In the genomic region with DNA sequence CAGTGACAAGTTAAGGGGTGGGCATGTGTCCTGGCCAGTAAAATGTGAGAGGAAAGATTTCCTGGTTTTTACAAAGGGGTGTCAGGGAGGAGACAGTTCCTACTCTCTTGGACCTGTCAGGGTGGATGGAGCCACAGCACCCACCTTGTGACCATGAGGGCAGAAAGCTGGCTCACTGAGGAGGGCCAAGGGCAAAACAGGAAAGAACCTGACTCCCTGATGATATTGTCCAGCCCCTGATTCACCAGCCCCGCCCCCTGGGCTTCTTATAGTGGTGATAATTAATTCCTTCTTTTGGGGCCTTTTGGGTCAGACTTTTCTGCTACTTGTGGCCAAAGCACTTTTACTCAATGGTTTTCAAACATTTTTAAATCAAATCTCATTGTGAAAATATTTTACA, we compare ENCODE assay signal across 17 cellular contexts.
A peak's percentile ranks its signal among the peaks of the same experiment; 100 is the strongest.
DNase-seq lines count a peak whose midpoint lies in the region; ATAC-seq, FAIRE-seq and TF ChIP-seq lines count a peak whose summit lies in the region.
"Had no signal": no experiment of that assay in that cellular context is flagged by ENCODE, and none has a peak within 500 bp of the region (broad histone marks: within the 10 kb centered on the region; RNA-seq: fewer than 3 reads in every experiment).

No MANE protein-coding gene starts in this region.

- H3K18ac ChIP-seq in neuronal stem cell (ENCODE audit: low read length) = no peak overlapping the region

- CTCF ChIA-PET in A549 (lab: Yijun Ruan, JAX) = interaction anchor here (0.6 to 10.6 kb wide), 5 partner anchors 9 to 786 kb away, joined by 3 to 128 read pairs (median 3); no protein-coding TSS in a partner anchor

- peaks cover 28% of the 10 kb centered on the region for H3K4me1 Mint-ChIP-seq in endodermal cell

- peaks cover 6% of the 10 kb centered on the region for H3K27me3 Mint-ChIP-seq in endodermal cell (ENCODE audit: insufficient read depth)

- no peak for TF ChIP-seq EP300 in A549 (IDR thresholded peaks at IDR 0.05)

- no peaks in the 10 kb centered on the region for H3K79me1 ChIP-seq in neuronal stem cell (ENCODE audit: low read depth, low read length)

- H2BK12ac ChIP-seq in neuronal stem cell (ENCODE audit: low read length) = no peak overlapping the region

- no peak overlapping the region for H3K4ac ChIP-seq in neuronal stem cell (ENCODE audit: low read length)

- peaks cover 23% of the 10 kb centered on the region for H3K36me3 Mint-ChIP-seq in endodermal cell (ENCODE audit: low read depth)

- H3K4me2 ChIP-seq in A549 (no peak overlapping the region), neuronal stem cell (ENCODE audit: insufficient read depth, low read length, poor library complexity, severe bottlenecking) (no peak overlapping the region)
- H3K4me2 ChIP-seq in BLaER1 treated with 17β-estradiol and CSF1 and Interleukin-3, amounts not matched to agents 10 nM and 100 nM = peak overlapping the region in 6 of 11 experiments; percentile 6 to 92 (median 84); a peak in 9 of 22 replicates

- H2BK15ac ChIP-seq in neuronal stem cell (ENCODE audit: low read length) = no peak overlapping the region

- WGBS in A549 (ENCODE audit: missing lambda C conversion rate) = 86% methylated on average over 1 of the region's 1 CpG
- WGBS in endodermal cell (ENCODE audit: insufficient coverage in 1 of 2, insufficient read length in 1 of 2), 2 experiments = 85% methylated on average over 1 of the region's 1 CpG; no CpG with 5 or more reads in 1 of the 2 experiments
- WGBS in neuronal stem cell (ENCODE audit: extremely low coverage in 2 of 2, insufficient read length in 2 of 2, insufficient replicate concordance in 1 of 2), 2 donors = no CpG with 5 or more reads among the region's 1 CpG

- H2AK5ac ChIP-seq in neuronal stem cell (ENCODE audit: low read depth, low read length) = peak overlapping the region; percentile 3

- no peaks in the 10 kb centered on the region for H3K27me3 ChIP-seq in BLaER1 treated with 17β-estradiol and CSF1 and Interleukin-3, amounts not matched to agents 10 nM and 100 nM
- H3K27me3 ChIP-seq in endodermal cell (ENCODE audit: control insufficient read depth, insufficient read depth, low read length, poor library complexity, severe bottlenecking) = no peaks in the 10 kb centered on the region
- peaks cover 0 to 2% (median 0%) of the 10 kb centered on the region in 3 experiments for H3K27me3 ChIP-seq in neuronal stem cell (ENCODE audit: control insufficient read depth in 3 of 3, insufficient read depth in 3 of 3, low read depth in 1 of 3, low read length in 3 of 3)

- no peak overlapping the region for H4K91ac ChIP-seq in neuronal stem cell (ENCODE audit: low read depth, low read length, poor library complexity)

- H3K4me3 ChIP-seq in A549 (no peak overlapping the region), endodermal cell (ENCODE audit: low read length) (no peak overlapping the region), neuronal stem cell (ENCODE audit: low read length in 2 of 2) (no peak overlapping the region)
- no peak overlapping the region for H3K4me3 ChIP-seq in BLaER1 treated with 17β-estradiol and CSF1 and Interleukin-3, amounts not matched to agents 10 nM and 100 nM

- no peak for TF ChIP-seq POLR2A in A549 (IDR thresholded peaks at IDR 0.05; ENCODE audit: low read length)

- H3K23ac ChIP-seq in neuronal stem cell (ENCODE audit: low read depth, low read length, poor library complexity) = no peak overlapping the region

- H3K27ac Mint-ChIP-seq in endodermal cell = no peak overlapping the region
- H3K27ac Mint-ChIP-seq: H9 had no signal

- no peak for TF ChIP-seq RAD21 in A549 (conservative IDR thresholded peaks at IDR 0.05 in 1 of 2, IDR thresholded peaks at IDR 0.05 in 1 of 2)

- TF ChIP-seq CTCF in A549 (IDR thresholded peaks at IDR 0.05) = no peak
- TF ChIP-seq CTCF in endodermal cell (conservative IDR thresholded peaks at IDR 0.05) = no peak

- H2AFZ ChIP-seq in neuronal stem cell (ENCODE audit: low read length) = no peak overlapping the region

- H3K27ac ChIP-seq in A549 (peak overlapping the region; percentile 91 to 93; a peak in 4 of 6 replicates), endodermal cell (ENCODE audit: low read depth, low read length) (no peak overlapping the region), neuronal stem cell (replicated peaks; ENCODE audit: low read length) (no peak overlapping the region)
- H3K27ac ChIP-seq in BLaER1 treated with 17β-estradiol and CSF1 and Interleukin-3, amounts not matched to agents 10 nM and 100 nM = no peak overlapping the region

- FAIRE-seq in A549 (lab: Jason Lieb, UNC) = no peak
- FAIRE-seq: G401.6, HepG2 had no signal

- no peaks in the 10 kb centered on the region for H3K36me3 ChIP-seq in BLaER1 treated with 17β-estradiol and CSF1 and Interleukin-3, amounts not matched to agents 10 nM and 100 nM
- peaks cover 4% of the 10 kb centered on the region for H3K36me3 ChIP-seq in endodermal cell (ENCODE audit: control insufficient read depth, insufficient read depth, low read length)
- H3K36me3 ChIP-seq in neuronal stem cell (replicated peaks in 1 of 2; ENCODE audit: control insufficient read depth in 2 of 2, insufficient read depth in 2 of 2, low read length in 2 of 2) = peaks cover 0 to 3% of the 10 kb centered on the region in 2 donors

- no peak for ATAC-seq in A549
- ATAC-seq in HG03175 (IDR thresholded peaks at IDR 0.05; ENCODE audit: unreplicated experiment) = no peak
- ATAC-seq: HepG2 had no signal

- no peaks in the 10 kb centered on the region; a peak in 1 of 22 replicates for H4K20me1 ChIP-seq in BLaER1 treated with 17β-estradiol and CSF1 and Interleukin-3, amounts not matched to agents 10 nM and 100 nM

- H3K4me1 ChIP-seq in A549 (peaks cover 28% of the 10 kb centered on the region), endodermal cell (ENCODE audit: control insufficient read depth, insufficient read depth, low read length) (peaks cover 15% of the 10 kb centered on the region), neuronal stem cell (ENCODE audit: control insufficient read depth in 2 of 2, insufficient read depth in 1 of 2, low read depth in 1 of 2, low read length in 2 of 2) (peaks cover 11 to 13% of the 10 kb centered on the region in 2 donors)
- H3K4me1 ChIP-seq in BLaER1 treated with 17β-estradiol and CSF1 and Interleukin-3, amounts not matched to agents 10 nM and 100 nM = peaks cover 24 to 48% (median 38%) of the 10 kb centered on the region in 10 experiments

- DNase-seq in A549 (ENCODE audit: low read depth in 1 of 2, low spot score in 1 of 2) = no peak
- DNase-seq in endodermal cell = peak; percentile 20
- DNase-seq in neuronal stem cell (ENCODE audit: low spot score) = no peak
- DNase-seq in epidermal melanocyte (ENCODE audit: insufficient read length, low spot score) = no peak
- DNase-seq in pons (ENCODE audit: low spot score) = no peak
- DNase-seq: DND-41, H9, KG1, NCI-H1105 treated with DMSO at 0.1 percent for 48 hours, NCI-H1694, NCI-H2107, NCI-H2227 treated with DMSO at 0.1 percent for 48 hours, NCI-H510A treated with DMSO at 0.1 percent for 48 hours had no signal

- H3K9ac ChIP-seq in BLaER1 treated with 17β-estradiol and CSF1 and Interleukin-3, amounts not matched to agents 10 nM and 100 nM = no peak overlapping the region
- H3K9ac ChIP-seq in endodermal cell (ENCODE audit: extremely low read depth, low read length, poor library complexity, severe bottlenecking) (no peak overlapping the region), neuronal stem cell (ENCODE audit: low read depth, low read length, poor library complexity) (no peak overlapping the region)

- POLR2A ChIA-PET in A549 (lab: Yijun Ruan, JAX) = no interaction called here

- H2BK120ac ChIP-seq in neuronal stem cell (ENCODE audit: low read depth, low read length) = no peak overlapping the region

- H3K4me3 Mint-ChIP-seq in endodermal cell = no peak overlapping the region
- H3K4me3 Mint-ChIP-seq: H9 had no signal

- no peak overlapping the region for H4K8ac ChIP-seq in neuronal stem cell (ENCODE audit: low read depth, low read length)

- peaks cover 48% of the 10 kb centered on the region for H3K9me3 Mint-ChIP-seq in endodermal cell

- H3K14ac ChIP-seq in neuronal stem cell (ENCODE audit: low read length) = no peak overlapping the region

- H3K9me3 ChIP-seq in A549 (peaks cover 45% of the 10 kb centered on the region), endodermal cell (ENCODE audit: control insufficient read depth, low read length) (peaks cover 50% of the 10 kb centered on the region), neuronal stem cell (replicated peaks in 1 of 2; ENCODE audit: control insufficient read depth in 2 of 2, insufficient read depth in 1 of 2, low read depth in 1 of 2, low read length in 2 of 2) (peaks cover 2 to 18% of the 10 kb centered on the region in 2 donors)
- peaks cover 25 to 42% (median 35%) of the 10 kb centered on the region in 11 experiments for H3K9me3 ChIP-seq in BLaER1 treated with 17β-estradiol and CSF1 and Interleukin-3, amounts not matched to agents 10 nM and 100 nM (replicated peaks in 1 of 11)

- no peak overlapping the region for H2BK5ac ChIP-seq in neuronal stem cell (ENCODE audit: low read length)

TF ChIP-seq in A549, 52 proteins besides CTCF, POLR2A, EP300 and RAD21:
- no peak for TF ChIP-seq HEYL (CRISPR knock-in tag; IDR thresholded peaks at IDR 0.05)
- TF ChIP-seq SMC3 (IDR thresholded peaks at IDR 0.05) = no peak
- no peak for TF ChIP-seq FOSL2 (IDR thresholded peaks at IDR 0.05)
- no peak for TF ChIP-seq FOSL2 (CRISPR knock-in tag; IDR thresholded peaks at IDR 0.05)
- no peak for TF ChIP-seq JUNB (IDR thresholded peaks at IDR 0.05)
- TF ChIP-seq, protein P1, sequence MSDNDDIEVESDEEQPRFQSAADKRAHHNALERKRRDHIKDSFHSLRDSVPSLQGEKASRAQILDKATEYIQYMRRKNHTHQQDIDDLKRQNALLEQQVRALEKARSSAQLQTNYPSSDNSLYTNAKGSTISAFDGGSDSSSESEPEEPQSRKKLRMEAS (IDR thresholded peaks at IDR 0.05) = no peak
- TF ChIP-seq, protein P2, sequence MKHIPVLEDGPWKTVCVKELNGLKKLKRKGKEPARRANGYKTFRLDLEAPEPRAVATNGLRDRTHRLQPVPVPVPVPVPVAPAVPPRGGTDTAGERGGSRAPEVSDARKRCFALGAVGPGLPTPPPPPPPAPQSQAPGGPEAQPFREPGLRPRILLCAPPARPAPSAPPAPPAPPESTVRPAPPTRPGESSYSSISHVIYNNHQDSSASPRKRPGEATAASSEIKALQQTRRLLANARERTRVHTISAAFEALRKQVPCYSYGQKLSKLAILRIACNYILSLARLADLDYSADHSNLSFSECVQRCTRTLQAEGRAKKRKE (CRISPR knock-in tag; IDR thresholded peaks at IDR 0.05; ENCODE audit: low read depth) = no peak

Comparison
In these comparisons a context has a peak if more than half of its experiments do, and no peak if none do; other contexts are left out.
1. H3K27ac ChIP-seq: peak in A549 (2 of 2); none in BLaER1 treated with 17β-estradiol and CSF1 and Interleukin-3, amounts not matched to agents 10 nM and 100 nM (0 of 11), endodermal cell (single experiment) and neuronal stem cell (single experiment).
2. H3K4me2 ChIP-seq: peak in BLaER1 treated with 17β-estradiol and CSF1 and Interleukin-3, amounts not matched to agents 10 nM and 100 nM (6 of 11); none in A549 (single experiment) and neuronal stem cell (single experiment).